In genomic region chr3:82643948-82644347, GRCh38 we compare ENCODE assay signal across 11 cellular contexts.
DNase-seq lines count a peak whose midpoint lies in the region; ATAC-seq, FAIRE-seq and TF ChIP-seq lines count a peak whose summit lies in the region.
"Had no signal": no experiment of that assay in that cellular context is flagged by ENCODE, and none has a peak within 500 bp of the region (broad histone marks: within the 10 kb centered on the region; RNA-seq: fewer than 3 reads in every experiment).

No MANE protein-coding gene starts in this region.

- peak; percentile 49 for TF ChIP-seq CTCF in BE2C (IDR thresholded peaks at IDR 0.05; ENCODE audit: low read depth, low read length)
- 0 out of 2 replicates have a peak, but pooled peaks have one; percentile 28 for TF ChIP-seq CTCF in PC-9 (conservative IDR thresholded peaks at IDR 0.05)
- TF ChIP-seq CTCF in kidney (IDR thresholded peaks at IDR 0.05; ENCODE audit: borderline replicate concordance, extremely low read depth, insufficient read depth), result no peak

- H3K9me2 ChIP-seq in PC-9 (ENCODE audit: insufficient read depth), result no peaks in the 10 kb centered on the region

- BruUV-seq in PC-9 (replicated peaks; lab: Mats Ljungman, UMichigan), result no TSS peak

- H4K20me1 ChIP-seq in PC-9 (ENCODE audit: insufficient read depth), result no peaks in the 10 kb centered on the region
- H4K20me1 ChIP-seq: BLaER1 had no signal

- no peaks in the 10 kb centered on the region for H3F3A ChIP-seq in PC-9 (ENCODE audit: insufficient read depth, low read depth)

- intact Hi-C loops in PC-9 (cut with micrococcal nuclease; ENCODE audit: unreplicated experiment), result loop anchor here (5.0 kb wide), 1 partner anchor 878 kb away; no protein-coding TSS in a partner anchor
- intact Hi-C loops in kidney (cut with DNase I), result no loop called here

- H3K4me1 ChIP-seq in BE2C (no peaks in the 10 kb centered on the region), PC-9 (replicated peaks; ENCODE audit: insufficient read depth) (no peaks in the 10 kb centered on the region), kidney (ENCODE audit: control insufficient read depth in 1 of 2, insufficient read depth in 1 of 2, low read depth in 1 of 2, low read length in 2 of 2) (no peaks in the 10 kb centered on the region)
- H3K4me1 ChIP-seq: BLaER1 had no signal

- H2AFZ ChIP-seq in PC-9, result no peak overlapping the region

- CTCF ChIA-PET in HEK293T (lab: Yijun Ruan, JAX) (no interaction called here), PC-9 (lab: Charles Lee) (no interaction called here)

- no peak overlapping the region for H3K4me2 ChIP-seq in PC-9
- H3K4me2 ChIP-seq: BLaER1 had no signal

- H3K36me3 ChIP-seq in BE2C (no peaks in the 10 kb centered on the region), PC-9 (ENCODE audit: low read depth) (no peaks in the 10 kb centered on the region), kidney (ENCODE audit: control insufficient read depth in 1 of 2, insufficient read depth in 2 of 2, low read length in 2 of 2) (no peaks in the 10 kb centered on the region)
- H3K36me3 ChIP-seq: BLaER1 had no signal

- POLR2A ChIA-PET in HEK293T (lab: Yijun Ruan, JAX) (no interaction called here), PC-9 (lab: Charles Lee; ENCODE audit: unreplicated experiment) (no interaction called here)

- DNase-seq in BE2C (peak; percentile 15), HEK293T (ENCODE audit: extremely low spot score) (peak; percentile 4), PC-9 (peak in 1 of 2 experiments; percentile 11), glomerular visceral epithelial cell (ENCODE audit: extremely low spot score) (peak; percentile 12), kidney (no peak)
- DNase-seq in activated CD4-positive, CD25-positive, alpha-beta regulatory T cell treated with anti-CD3 and anti-CD28 coated beads, Interleukin-2, amount 50 U/mL, for 72 hours, result no peak
- DNase-seq: NCI-H2227 treated with DMSO at 0.1 percent for 48 hours, T-helper 17 cell had no signal

- no peaks in the 10 kb centered on the region for H3K79me2 ChIP-seq in PC-9 (ENCODE audit: low read depth)

- ATAC-seq in GM21528 (IDR thresholded peaks at IDR 0.05; ENCODE audit: low FRiP score, unreplicated experiment), result no peak
- no peak for ATAC-seq in HG02610 (IDR thresholded peaks at IDR 0.05; ENCODE audit: unreplicated experiment)
- ATAC-seq: T-helper 17 cell had no signal

- no peaks in the 10 kb centered on the region for H3K9me3 ChIP-seq in BE2C
- H3K9me3 ChIP-seq in PC-9 (ENCODE audit: insufficient read depth, low read depth), result no peaks in the 10 kb centered on the region
- H3K9me3 ChIP-seq in kidney (ENCODE audit: control insufficient read depth in 1 of 2, low read length in 2 of 2), result no peaks in the 10 kb centered on the region

- H3K27ac ChIP-seq in PC-9, result no peak overlapping the region
- no peak overlapping the region for H3K27ac ChIP-seq in kidney (ENCODE audit: low read depth in 2 of 2, low read length in 2 of 2)
- H3K27ac ChIP-seq: BLaER1 had no signal

- H3K27me3 ChIP-seq in BE2C (no peaks in the 10 kb centered on the region), PC-9 (ENCODE audit: insufficient read depth, low read depth) (no peaks in the 10 kb centered on the region)
- H3K27me3 ChIP-seq: BLaER1 had no signal

- H3K9ac ChIP-seq in kidney (ENCODE audit: low read length in 2 of 2), result no peak overlapping the region
- H3K9ac ChIP-seq: BLaER1 had no signal

- no peak for FAIRE-seq in kidney (lab: Jason Lieb, UNC)

- H3K4me3 ChIP-seq in BE2C (ENCODE audit: low read depth, low read length) (no peak overlapping the region), PC-9 (no peak overlapping the region), kidney (ENCODE audit: low read length in 2 of 2) (no peak overlapping the region)
- H3K4me3 ChIP-seq: BLaER1 had no signal

TF ChIP-seq in HEK293T, 16 proteins besides CTCF, POLR2A, EP300 and RAD21:
- TF ChIP-seq FOXK2 (IDR thresholded peaks at IDR 0.05) (no peak), ELF4 (IDR thresholded peaks at IDR 0.05) (no peak), FOXM1 (IDR thresholded peaks at IDR 0.05; ENCODE audit: borderline replicate concordance) (no peak), FOXA1 (IDR thresholded peaks at IDR 0.05) (no peak), TARDBP (IDR thresholded peaks at IDR 0.05) (no peak), CTBP1 (IDR thresholded peaks at IDR 0.05; ENCODE audit: borderline replicate concordance) (no peak), BHLHE40 (IDR thresholded peaks at IDR 0.05; ENCODE audit: borderline replicate concordance) (no peak), HDGF (IDR thresholded peaks at IDR 0.05; ENCODE audit: borderline replicate concordance) (no peak), ZNF384 (IDR thresholded peaks at IDR 0.05) (no peak), NFRKB (IDR thresholded peaks at IDR 0.05) (no peak), PKNOX1 (IDR thresholded peaks at IDR 0.05) (no peak)

Comparison
In these comparisons a context has a peak if more than half of its experiments do, and no peak if none do; other contexts are left out.
1. DNase-seq: peak in BE2C (single experiment), HEK293T (single experiment) and glomerular visceral epithelial cell (single experiment); none in activated CD4-positive, CD25-positive, alpha-beta regulatory T cell treated with anti-CD3 and anti-CD28 coated beads, Interleukin-2, amount 50 U/mL, for 72 hours (single experiment) and kidney (single experiment).